9 cellular contexts compared by ENCODE assay signal in genomic region chr3:111594205-111594604, GRCh38. TPM values are rescaled to one million over a fixed set of nuclear protein-coding genes. Genes with fewer than 3 reads are reported as not detected.
DNase-seq lines count a peak whose midpoint lies in the region; ATAC-seq and TF ChIP-seq lines count a peak whose summit lies in the region.
"Had no signal": no experiment of that assay in that cellular context is flagged by ENCODE, and none has a peak within 500 bp of the region (broad histone marks: within the 10 kb centered on the region; RNA-seq: fewer than 3 reads in every experiment).

No MANE protein-coding gene starts in this region.

- TF ChIP-seq CTCF in HFFc6 (IDR thresholded peaks at IDR 0.05) (no peak), RWPE2 (IDR thresholded peaks at IDR 0.05; ENCODE audit: poor library complexity, severe bottlenecking) (no peak), lower lobe of right lung (IDR thresholded peaks at IDR 0.05) (no peak), omental fat pad (IDR thresholded peaks at IDR 0.05) (no peak), esophagus muscularis mucosa (IDR thresholded peaks at IDR 0.05) (no peak)

- H3K9me3 ChIP-seq in RWPE2 (ENCODE audit: severe bottlenecking): no peaks in the 10 kb centered on the region
- no peaks in the 10 kb centered on the region for H3K9me3 ChIP-seq in lower lobe of right lung
- no peaks in the 10 kb centered on the region for H3K9me3 ChIP-seq in esophagus muscularis mucosa

- intact Hi-C loops in lower lobe of right lung (cut with DNase I): no loop called here
- intact Hi-C loops in esophagus muscularis mucosa (cut with DNase I): no loop called here

- no peak for TF ChIP-seq EP300 in esophagus muscularis mucosa (IDR thresholded peaks at IDR 0.05)

- H3K27me3 Mint-ChIP-seq in HFFc6 (ENCODE audit: insufficient read depth): no peaks in the 10 kb centered on the region

- 75% methylated on average over 2 of the region's 2 CpGs for WGBS in esophagus muscularis mucosa

- peak overlapping the region; percentile 28 for H3K4me3 ChIP-seq in RWPE2 (ENCODE audit: severe bottlenecking)
- H3K4me3 ChIP-seq in lower lobe of right lung: no peak overlapping the region
- no peak overlapping the region for H3K4me3 ChIP-seq in esophagus muscularis mucosa
- H3K4me3 ChIP-seq: SK-N-MC had no signal

- peaks cover 89% of the 10 kb centered on the region for H3K4me1 Mint-ChIP-seq in HFFc6 (ENCODE audit: low read depth)

- TF ChIP-seq POLR2A in GM18505 (IDR thresholded peaks at IDR 0.05; ENCODE audit: borderline replicate concordance, extremely low read depth, insufficient read depth, insufficient read length) (no peak), esophagus muscularis mucosa (IDR thresholded peaks at IDR 0.05; ENCODE audit: low read depth) (no peak)

- ATAC-seq in GM18505 (IDR thresholded peaks at IDR 0.05; ENCODE audit: unreplicated experiment) (peak; percentile 70), RWPE2 (ENCODE audit: low read depth) (peak; percentile 81), lower lobe of right lung (peak; percentile 72 to 73), omental fat pad (ENCODE audit: low FRiP score) (no peak)

- DNase-seq in HFFc6: peak; percentile 68
- no peak for DNase-seq in RWPE2 (ENCODE audit: low spot score)
- DNase-seq in lower lobe of right lung: no peak
- DNase-seq in MV-4-11 (lab: John Stamatoyannopoulos, UW): no peak
- no peak for DNase-seq in SKM-1 treated with dmso at 0.1 percent for 144 hours (lab: John Stamatoyannopoulos, UW; ENCODE audit: unreplicated experiment)
- DNase-seq in omental fat pad (ENCODE audit: low spot score): no peak
- DNase-seq in esophagus muscularis mucosa (ENCODE audit: extremely low spot score): no peak

- H3K27ac Mint-ChIP-seq in HFFc6: peak overlapping the region; percentile 72

- peak overlapping the region; percentile 49 for H3K4me3 Mint-ChIP-seq in HFFc6

- H3K36me3 Mint-ChIP-seq in HFFc6 (ENCODE audit: low read depth): 0 out of 2 replicates have a peak, but pooled peaks cover 3% of the 10 kb centered on the region

- H3K36me3 ChIP-seq in RWPE2 (ENCODE audit: low read depth): peaks cover 5% of the 10 kb centered on the region; the same call in 1 of the 2 replicates
- H3K36me3 ChIP-seq in lower lobe of right lung: no peaks in the 10 kb centered on the region
- H3K36me3 ChIP-seq in esophagus muscularis mucosa: no peaks in the 10 kb centered on the region

- H3K27ac ChIP-seq in RWPE2 (ENCODE audit: poor library complexity, severe bottlenecking) (peak overlapping the region; percentile 94), lower lobe of right lung (peak overlapping the region; percentile 60), esophagus muscularis mucosa (replicated peaks in 1 of 4) (no peak overlapping the region)
- H3K27ac ChIP-seq: SK-N-MC had no signal

- peaks cover 66% of the 10 kb centered on the region for H3K4me1 ChIP-seq in RWPE2 (ENCODE audit: insufficient read depth, poor library complexity, severe bottlenecking)
- no peaks in the 10 kb centered on the region for H3K4me1 ChIP-seq in lower lobe of right lung
- H3K4me1 ChIP-seq in esophagus muscularis mucosa: no peaks in the 10 kb centered on the region

- no peaks in the 10 kb centered on the region for H3K27me3 ChIP-seq in RWPE2 (ENCODE audit: insufficient read depth, poor library complexity, severe bottlenecking)
- H3K27me3 ChIP-seq in lower lobe of right lung (ENCODE audit: low read depth): no peaks in the 10 kb centered on the region
- no peaks in the 10 kb centered on the region for H3K27me3 ChIP-seq in esophagus muscularis mucosa

- no peaks in the 10 kb centered on the region for H3K9me3 Mint-ChIP-seq in HFFc6

RNA-seq across cellular contexts. Expression of gene ZBED2, which starts 0.9 kb away (rescaled TPM):
- under 1 TPM; 0.07 to 0.32 (median 0.20) TPM for total RNA-seq in HFFc6 (2021; fragmentation: NEBNext Ultra II Directional; extraction: Animal tissue kit (Norgen Biotek cat#: 25700))
- total RNA-seq in lower lobe of right lung (8.2 TPM), omental fat pad (under 1 TPM in 1 of 4 donors, not detected in 3; 0.56 TPM), esophagus muscularis mucosa (under 1 TPM in 1 of 4 donors, not detected in 3; 0.13 TPM)

RNA-seq across cellular contexts. Expression of gene CD96, which starts 52.2 kb away (rescaled TPM):
- total RNA-seq in HFFc6 (2021; fragmentation: NEBNext Ultra II Directional; extraction: Animal tissue kit (Norgen Biotek cat#: 25700)): not detected
- 5.6 TPM for total RNA-seq in lower lobe of right lung
- 1 to 10 TPM; 3.8 to 5.0 (median 4.2) TPM for total RNA-seq in omental fat pad
- total RNA-seq in esophagus muscularis mucosa: 1 to 10 TPM in 1 of 4 donors, under 1 TPM in 3; 0.17 to 1.5 (median 0.43) TPM

Comparison
In these comparisons a context has a peak if more than half of its experiments do, and no peak if none do; other contexts are left out.
1. H3K27ac ChIP-seq: peak in RWPE2 (single experiment) and lower lobe of right lung (single experiment); none in esophagus muscularis mucosa (0 of 4).